ENCODE assay signal across 24 cellular contexts in the genomic region with DNA sequence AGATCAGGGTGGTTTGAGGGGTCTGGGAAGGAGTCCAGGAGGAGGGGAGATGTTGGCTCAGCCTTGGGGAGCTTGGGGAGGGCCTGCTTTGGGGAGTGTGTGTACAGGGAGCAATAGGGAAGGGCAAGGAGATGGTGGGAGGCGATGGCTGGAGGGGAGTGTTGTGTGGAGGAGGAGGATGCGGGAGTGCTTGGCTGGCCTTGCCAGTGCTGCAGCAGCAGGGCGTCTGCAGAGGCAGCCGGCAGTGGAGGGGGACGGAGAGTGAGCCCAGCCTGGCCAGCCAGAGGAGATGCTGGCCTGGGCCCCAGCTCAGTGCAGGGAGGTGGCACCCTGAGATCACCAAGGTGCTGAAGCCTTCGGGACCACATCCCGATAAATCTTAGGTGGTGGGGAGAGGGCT. TPM values are rescaled to one million over a fixed set of nuclear protein-coding genes. Genes with fewer than 3 reads are reported as not detected.
DNase-seq lines count a peak whose midpoint lies in the region; TF ChIP-seq lines count a peak whose summit lies in the region.
"Had no signal": no experiment of that assay in that cellular context is flagged by ENCODE, and none has a peak within 500 bp of the region (broad histone marks: within the 10 kb centered on the region; RNA-seq: fewer than 3 reads in every experiment).

No MANE protein-coding gene starts in this region.

- DNase-seq in NCI-H2227 (lab: John Stamatoyannopoulos, UW; ENCODE audit: unreplicated experiment) (peak; percentile 35), NCI-H2227 treated with DMSO at 0.1 percent for 48 hours (lab: John Stamatoyannopoulos, UW) (no peak), esophagus squamous epithelium (lab: John Stamatoyannopoulos, UW) (no peak), testis (peak; percentile 76), medulla oblongata (ENCODE audit: extremely low spot score) (no peak), GOT3 (lab: John Stamatoyannopoulos, UW) (no peak), COR-L47 (lab: John Stamatoyannopoulos, UW) (no peak)
- DNase-seq: 8988T; activated CD4-positive, alpha-beta memory T cell treated with anti-CD3 and anti-CD28 coated beads for 36 hours; activated CD4-positive, CD25-positive, alpha-beta regulatory T cell; activated effector memory CD4-positive, alpha-beta T cell treated with anti-CD3 and anti-CD28 coated beads, Interleukin-2, amount 50 U/mL, for 16 hours; brain microvascular endothelial cell; CD8-positive, alpha-beta memory T cell; cortex of kidney; endodermal cell; left cardiac atrium; NCI-H1105 treated with DMSO at 0.1 percent for 48 hours; small intestine; stimulated activated naive CD4-positive, alpha-beta T cell treated with Interleukin-2 at 50 U/mL for 16 hours; T1000; tibial artery had no signal

- H3K27me3 ChIP-seq in esophagus squamous epithelium (peaks cover 0 to 35% (median 0%) of the 10 kb centered on the region in 4 donors), testis (no peaks in the 10 kb centered on the region)

- H3K27me3 Mint-ChIP-seq in nephron (ENCODE audit: low read depth): peaks cover 13% of the 10 kb centered on the region

- H3K4me3 ChIP-seq in esophagus squamous epithelium (peak overlapping the region in 1 of 4 donors; percentile 19), testis (no peak overlapping the region)
- H3K4me3 ChIP-seq: tibial artery had no signal

- H3K36me3 ChIP-seq in esophagus squamous epithelium (no peaks in the 10 kb centered on the region), testis (ENCODE audit: low read depth, missing control alignments) (no peaks in the 10 kb centered on the region)
- H3K36me3 ChIP-seq: brain microvascular endothelial cell, tibial artery had no signal

- peak overlapping the region in 3 of 4 donors; percentile 6 to 86 (median 78) for H3K27ac ChIP-seq in esophagus squamous epithelium
- no peak overlapping the region for H3K27ac ChIP-seq in testis
- H3K27ac ChIP-seq: brain microvascular endothelial cell, tibial artery had no signal

- TF ChIP-seq CTCF in esophagus squamous epithelium (IDR thresholded peaks at IDR 0.05) (no peak), nephron (IDR thresholded peaks at IDR 0.05; ENCODE audit: unreplicated experiment in 3 of 3) (no peak), testis (IDR thresholded peaks at IDR 0.05) (no peak)

- H3K27ac Mint-ChIP-seq in nephron: peak overlapping the region; percentile 54 to 85 (median 79)
- H3K27ac Mint-ChIP-seq: activated CD4-positive, alpha-beta memory T cell treated with anti-CD3 and anti-CD28 coated beads for 36 hours; CD8-positive, alpha-beta memory T cell; endodermal cell had no signal

- 64 to 79% methylated on average over 7 of the region's 7 CpGs for WGBS in esophagus squamous epithelium, 2 donors
- WGBS in testis, 2 donors: 43 to 45% methylated on average over 7 of the region's 7 CpGs

- peaks cover 55% of the 10 kb centered on the region for H3K4me1 Mint-ChIP-seq in nephron

- no peaks in the 10 kb centered on the region for H3K9me3 ChIP-seq in esophagus squamous epithelium
- no peaks in the 10 kb centered on the region for H3K9me3 ChIP-seq in testis
- H3K9me3 ChIP-seq: tibial artery had no signal

- intact Hi-C loops in esophagus squamous epithelium (cut with DNase I): no loop called here
- intact Hi-C loops in testis (cut with DNase I; ENCODE audit: low total_unique reads): no loop called here

- no peaks in the 10 kb centered on the region for H3K9me3 Mint-ChIP-seq in nephron
- H3K9me3 Mint-ChIP-seq: activated CD4-positive, alpha-beta memory T cell treated with anti-CD3 and anti-CD28 coated beads for 36 hours; CD8-positive, alpha-beta memory T cell; endodermal cell had no signal

- peak overlapping the region; percentile 20 to 49 (median 37) for H3K4me3 Mint-ChIP-seq in nephron
- H3K4me3 Mint-ChIP-seq: activated CD4-positive, alpha-beta memory T cell treated with anti-CD3 and anti-CD28 coated beads for 36 hours; CD8-positive, alpha-beta memory T cell; endodermal cell had no signal

- H3K4me1 ChIP-seq in esophagus squamous epithelium: peaks cover 0 to 34% (median 18%) of the 10 kb centered on the region in 3 donors
- H3K4me1 ChIP-seq in testis: peaks cover 4% of the 10 kb centered on the region

- H3K36me3 Mint-ChIP-seq in nephron (ENCODE audit: low read depth): no peaks in the 10 kb centered on the region
- H3K36me3 Mint-ChIP-seq: activated CD4-positive, alpha-beta memory T cell treated with anti-CD3 and anti-CD28 coated beads for 36 hours; CD8-positive, alpha-beta memory T cell had no signal

- TF ChIP-seq POLR2A in esophagus squamous epithelium (IDR thresholded peaks at IDR 0.05) (no peak), testis (IDR thresholded peaks at IDR 0.05) (no peak)

RNA-seq across cellular contexts. Expression of a gene that starts 3.9 kb away (rescaled TPM):
- total RNA-seq in esophagus squamous epithelium (1 to 10 TPM in 2 of 4 donors, under 1 TPM in 1, not detected in 1; 0.75 to 5.5 (median 1.7) TPM), testis (under 1 TPM in 1 of 2 donors, not detected in 1; 0.16 TPM)
- 0.15 TPM for polyA plus RNA-seq in testis (ENCODE audit: insufficient read depth, low read depth, low replicate concordance)
- total RNA-seq: activated CD4-positive, alpha-beta memory T cell treated with anti-CD3 and anti-CD28 coated beads for 36 hours; CD8-positive, alpha-beta memory T cell; endodermal cell; glomerular endothelial cell had no signal
- polyA plus RNA-seq: CD8-positive, alpha-beta memory T cell; neural cell had no signal

RNA-seq across cellular contexts. Expression of a gene that starts 31.3 kb away (rescaled TPM):
- 10 to 100 TPM in 3 of 4 donors, 1 to 10 TPM in 1; 7.8 to 36.8 (median 13.7) TPM for total RNA-seq in esophagus squamous epithelium
- total RNA-seq in testis: 10 to 100 TPM; 18.1 to 36.2 TPM
- 119 TPM for polyA plus RNA-seq in testis (ENCODE audit: insufficient read depth, low read depth, low replicate concordance)

RNA-seq across cellular contexts. Expression of a gene that starts 46.1 kb away (rescaled TPM):
- total RNA-seq in esophagus squamous epithelium: 10 to 100 TPM; 37.7 to 47.2 (median 42.3) TPM
- total RNA-seq in testis: 10 to 100 TPM; 71.2 to 77.0 TPM
- 89.5 TPM for polyA plus RNA-seq in testis (ENCODE audit: insufficient read depth, low read depth, low replicate concordance)

Comparison
In these comparisons a context has a peak if more than half of its experiments do, and no peak if none do; other contexts are left out.
1. DNase-seq: peak in NCI-H2227 (single experiment) and testis (single experiment); none in NCI-H2227 treated with DMSO at 0.1 percent for 48 hours (single experiment), esophagus squamous epithelium (single experiment), medulla oblongata (single experiment), GOT3 (single experiment) and COR-L47 (single experiment).
2. H3K27ac ChIP-seq: peak in esophagus squamous epithelium (3 of 4); none in testis (0 of 2).